ENCODE assay signal across 25 cellular contexts in genomic region chr18:41331661-41332060, GRCh38.
A peak's percentile ranks its signal among the peaks of the same experiment; 100 is the strongest.
DNase-seq lines count a peak whose midpoint lies in the region; ATAC-seq, FAIRE-seq and TF ChIP-seq lines count a peak whose summit lies in the region.
"Had no signal": no experiment of that assay in that cellular context is flagged by ENCODE, and none has a peak within 500 bp of the region (broad histone marks: within the 10 kb centered on the region; RNA-seq: fewer than 3 reads in every experiment).

No MANE protein-coding gene starts in this region.

- no peak for ATAC-seq in psoas muscle
- ATAC-seq: A549, GM23338, HCT116 had no signal

- H3K4me3 ChIP-seq in small intestine (ENCODE audit: low read depth in 1 of 2, low read length in 2 of 2) (no peak overlapping the region), psoas muscle (no peak overlapping the region)
- H3K4me3 ChIP-seq: A549; BLaER1 treated with 17β-estradiol and CSF1 and Interleukin-3, amounts not matched to agents 10 nM and 100 nM; GM23338 had no signal

- H3K4me1 Mint-ChIP-seq in endothelial cell (ENCODE audit: unreplicated experiment): no peaks in the 10 kb centered on the region
- H3K4me1 Mint-ChIP-seq: CD14-positive monocyte; CD8-positive, alpha-beta memory T cell; GM23338 had no signal

- H3K36me3 ChIP-seq in small intestine (ENCODE audit: control insufficient read depth in 2 of 2, insufficient read depth in 2 of 2, low read length in 2 of 2) (no peaks in the 10 kb centered on the region), psoas muscle (ENCODE audit: insufficient read depth in 1 of 2, low read depth in 1 of 2) (no peaks in the 10 kb centered on the region)
- H3K36me3 ChIP-seq: BE2C; BLaER1 treated with 17β-estradiol and CSF1 and Interleukin-3, amounts not matched to agents 10 nM and 100 nM had no signal

- no peaks in the 10 kb centered on the region for H3K4me1 ChIP-seq in small intestine (ENCODE audit: control insufficient read depth in 2 of 2, insufficient read depth in 1 of 2, low read depth in 1 of 2, low read length in 1 of 2)
- H3K4me1 ChIP-seq in psoas muscle: no peaks in the 10 kb centered on the region
- H3K4me1 ChIP-seq: A549; BE2C; BLaER1 treated with 17β-estradiol and CSF1 and Interleukin-3, amounts not matched to agents 10 nM and 100 nM had no signal

- WGBS in small intestine, 3 donors: 71 to 85% (median 85%) methylated on average over 1 of the region's 1 CpG
- 87 to 93% (median 89%) methylated on average over 1 of the region's 1 CpG for WGBS in psoas muscle, 3 donors

- H3K9me3 ChIP-seq in small intestine (ENCODE audit: control insufficient read depth, low read depth) (no peaks in the 10 kb centered on the region), psoas muscle (no peaks in the 10 kb centered on the region)
- H3K9me3 ChIP-seq: A549, BE2C had no signal

- TF ChIP-seq CTCF in endothelial cell (IDR thresholded peaks at IDR 0.05; ENCODE audit: unreplicated experiment) (no peak), psoas muscle (IDR thresholded peaks at IDR 0.05) (no peak)

- peak; percentile 88 for FAIRE-seq in A204.1 (lab: Jason Lieb, UNC)
- FAIRE-seq in TTC549 (lab: Jason Lieb, UNC): peak; percentile 75
- peak; percentile 92 for FAIRE-seq in frontal cortex (lab: Jason Lieb, UNC)
- FAIRE-seq in small intestine (lab: Jason Lieb, UNC): peak; percentile 85
- FAIRE-seq: A549, GM12891, GM19239 had no signal

- H3K27me3 ChIP-seq in small intestine (ENCODE audit: control insufficient read depth in 2 of 2, insufficient read depth in 2 of 2, low read length in 2 of 2) (no peaks in the 10 kb centered on the region), psoas muscle (ENCODE audit: insufficient read depth in 3 of 3, low read length in 2 of 3) (no peaks in the 10 kb centered on the region)
- H3K27me3 ChIP-seq: BE2C; BLaER1 treated with 17β-estradiol and CSF1 and Interleukin-3, amounts not matched to agents 10 nM and 100 nM had no signal

- H3K9me3 Mint-ChIP-seq in endothelial cell (ENCODE audit: unreplicated experiment): no peaks in the 10 kb centered on the region

- DNase-seq in frontal cortex (ENCODE audit: low spot score in 2 of 2) (no peak), small intestine (no peak), endothelial cell (ENCODE audit: low spot score) (no peak), psoas muscle (no peak), retina (no peak)
- DNase-seq: ACHN; AML-193; BE2C; CD4-positive, alpha-beta T cell; CD8-positive, alpha-beta memory T cell; DMS 273 treated with DMSO at 0.1 percent for 48 hours; DMS79; EL; GF-D8; H9 had no signal

- H3K27ac ChIP-seq in small intestine (ENCODE audit: low read depth in 1 of 2, low read length in 1 of 2): no peak overlapping the region
- H3K27ac ChIP-seq in psoas muscle: no peak overlapping the region
- H3K27ac ChIP-seq: 22Rv1; A549; BLaER1 treated with 17β-estradiol and CSF1 and Interleukin-3, amounts not matched to agents 10 nM and 100 nM had no signal

- H3K4me3 Mint-ChIP-seq in endothelial cell (ENCODE audit: unreplicated experiment): no peak overlapping the region
- H3K4me3 Mint-ChIP-seq: CD14-positive monocyte; CD4-positive, alpha-beta T cell; CD8-positive, alpha-beta memory T cell; GM23338; H9 had no signal

- H3K36me3 Mint-ChIP-seq in endothelial cell (ENCODE audit: low read depth, unreplicated experiment): no peaks in the 10 kb centered on the region
- H3K36me3 Mint-ChIP-seq: CD14-positive monocyte had no signal

- H3K27ac Mint-ChIP-seq in endothelial cell (ENCODE audit: unreplicated experiment): no peak overlapping the region
- H3K27ac Mint-ChIP-seq: CD14-positive monocyte; CD4-positive, alpha-beta T cell; CD8-positive, alpha-beta memory T cell; GM23338; H9 had no signal

- intact Hi-C loops in psoas muscle (cut with DNase I): no loop called here

- peaks cover 2% of the 10 kb centered on the region for H3K27me3 Mint-ChIP-seq in endothelial cell (ENCODE audit: unreplicated experiment)
- H3K27me3 Mint-ChIP-seq: CD4-positive, alpha-beta T cell; CD8-positive, alpha-beta memory T cell had no signal
